1 cellular context compared by ENCODE assay signal in the genomic region with DNA sequence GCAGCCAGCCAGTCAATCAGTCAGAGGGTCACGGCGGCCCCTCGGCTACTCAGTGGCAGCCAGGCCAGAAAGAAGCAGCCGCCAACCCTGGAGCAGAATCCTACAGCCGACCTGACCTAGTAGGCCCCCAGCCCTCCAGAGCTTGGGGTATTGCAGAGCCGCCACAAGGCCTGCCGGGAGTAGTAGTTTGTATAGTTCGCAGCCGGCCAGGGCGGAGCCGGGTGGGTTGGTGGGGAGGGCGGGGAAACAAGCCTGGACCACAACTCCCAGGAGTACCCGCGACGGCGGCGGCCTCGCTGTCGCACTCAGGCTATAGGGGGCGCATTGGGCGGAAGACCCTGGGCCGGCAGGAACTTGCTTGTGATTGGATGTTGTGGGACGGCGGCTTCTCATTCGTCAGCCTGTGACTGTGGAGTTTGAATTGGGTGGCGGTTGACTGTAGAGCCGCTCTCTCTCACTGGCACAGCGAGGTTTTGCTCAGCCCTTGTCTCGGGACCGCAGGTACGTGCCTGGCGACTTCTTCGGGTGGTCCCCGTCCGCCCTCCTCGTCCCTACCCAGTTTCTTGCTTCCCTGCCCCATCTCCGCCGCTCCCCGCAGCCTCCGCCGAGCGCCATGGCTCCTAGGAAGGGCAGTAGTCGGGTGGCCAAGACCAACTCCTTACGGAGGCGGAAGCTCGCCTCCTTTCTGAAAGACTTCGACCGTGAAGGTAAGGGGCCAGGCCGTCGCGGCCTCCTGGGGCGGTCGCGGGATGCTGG.
TF ChIP-seq lines count a peak whose summit lies in the region.

CDCA8 (plus strand) TSS at position 439 of the 756 bp plus-strand sequence; CDS start at position 614, 175 bp downstream.

TF ChIP-seq in K562, 482 proteins besides CTCF, POLR2A, EP300 and RAD21 (continued from another document and continues in another):
- TF ChIP-seq, protein P1, sequence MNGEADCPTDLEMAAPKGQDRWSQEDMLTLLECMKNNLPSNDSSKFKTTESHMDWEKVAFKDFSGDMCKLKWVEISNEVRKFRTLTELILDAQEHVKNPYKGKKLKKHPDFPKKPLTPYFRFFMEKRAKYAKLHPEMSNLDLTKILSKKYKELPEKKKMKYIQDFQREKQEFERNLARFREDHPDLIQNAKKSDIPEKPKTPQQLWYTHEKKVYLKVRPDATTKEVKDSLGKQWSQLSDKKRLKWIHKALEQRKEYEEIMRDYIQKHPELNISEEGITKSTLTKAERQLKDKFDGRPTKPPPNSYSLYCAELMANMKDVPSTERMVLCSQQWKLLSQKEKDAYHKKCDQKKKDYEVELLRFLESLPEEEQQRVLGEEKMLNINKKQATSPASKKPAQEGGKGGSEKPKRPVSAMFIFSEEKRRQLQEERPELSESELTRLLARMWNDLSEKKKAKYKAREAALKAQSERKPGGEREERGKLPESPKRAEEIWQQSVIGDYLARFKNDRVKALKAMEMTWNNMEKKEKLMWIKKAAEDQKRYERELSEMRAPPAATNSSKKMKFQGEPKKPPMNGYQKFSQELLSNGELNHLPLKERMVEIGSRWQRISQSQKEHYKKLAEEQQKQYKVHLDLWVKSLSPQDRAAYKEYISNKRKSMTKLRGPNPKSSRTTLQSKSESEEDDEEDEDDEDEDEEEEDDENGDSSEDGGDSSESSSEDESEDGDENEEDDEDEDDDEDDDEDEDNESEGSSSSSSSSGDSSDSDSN (IDR thresholded peaks at IDR 0.05; ENCODE audit: borderline replicate concordance in 1 of 2, low read depth in 2 of 2, low read length in 2 of 2), result no peak
- peak; percentile 53; the same call in 1 of the 2 replicates for TF ChIP-seq MIER1 (IDR thresholded peaks at IDR 0.05; ENCODE audit: low read depth)
- TF ChIP-seq RFX7 (CRISPR knock-in tag; IDR thresholded peaks at IDR 0.05), result no peak
- peak; percentile 82; the same call in 1 of the 2 replicates for TF ChIP-seq ATF7 (IDR thresholded peaks at IDR 0.05)
- no peak for TF ChIP-seq EZH2 (IDR thresholded peaks at IDR 0.05; ENCODE audit: borderline replicate concordance, low read depth, low read length)
- no peak for TF ChIP-seq SNIP1 (IDR thresholded peaks at IDR 0.05; ENCODE audit: low read depth)
- TF ChIP-seq KAT8 (IDR thresholded peaks at IDR 0.05; ENCODE audit: low read depth), result no peak
- TF ChIP-seq GATA2 (CRISPR knock-in tag; IDR thresholded peaks at IDR 0.05), result no peak
- no peak for TF ChIP-seq PRPF4 (IDR thresholded peaks at IDR 0.05; ENCODE audit: insufficient read depth, low read depth, low read length, poor library complexity, severe bottlenecking)
- no peak for TF ChIP-seq CAMTA2 (CRISPR knock-in tag; conservative IDR thresholded peaks at IDR 0.05)
- TF ChIP-seq, protein P2, sequence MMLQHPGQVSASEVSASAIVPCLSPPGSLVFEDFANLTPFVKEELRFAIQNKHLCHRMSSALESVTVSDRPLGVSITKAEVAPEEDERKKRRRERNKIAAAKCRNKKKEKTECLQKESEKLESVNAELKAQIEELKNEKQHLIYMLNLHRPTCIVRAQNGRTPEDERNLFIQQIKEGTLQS (IDR thresholded peaks at IDR 0.05), result peak; percentile 37; the same call in 1 of the 2 replicates
- TF ChIP-seq, protein P2 (CRISPR knock-in tag; conservative IDR thresholded peaks at IDR 0.05), result 0 out of 2 replicates have a peak, but pooled peaks have one; percentile 44
- TF ChIP-seq ZNF431 (CRISPR knock-in tag; IDR thresholded peaks at IDR 0.05), result peak; percentile 70; the same call in 1 of the 2 replicates
- TF ChIP-seq ZNF589 (CRISPR knock-in tag; IDR thresholded peaks at IDR 0.05; ENCODE audit: low read depth), result no peak
- TF ChIP-seq NR2C1 (IDR thresholded peaks at IDR 0.05), result peak; percentile 75
- peak; percentile 83 for TF ChIP-seq NR2C1 (tag; IDR thresholded peaks at IDR 0.05)
- no peak for TF ChIP-seq ARHGAP35 (IDR thresholded peaks at IDR 0.05; ENCODE audit: partially characterized antibody)
- TF ChIP-seq ZNF282 (CRISPR knock-in tag; IDR thresholded peaks at IDR 0.05), result 0 out of 2 replicates have a peak, but pooled peaks have one; percentile 90
- TF ChIP-seq PRDM10 (IDR thresholded peaks at IDR 0.05; ENCODE audit: partially characterized antibody), result no peak
- no peak for TF ChIP-seq ZEB2 (IDR thresholded peaks at IDR 0.05)
- TF ChIP-seq FOXA1 (IDR thresholded peaks at IDR 0.05; ENCODE audit: borderline replicate concordance), result no peak
- TF ChIP-seq ASH1L (IDR thresholded peaks at IDR 0.05; ENCODE audit: borderline replicate concordance, low read depth, partially characterized antibody), result peak; percentile 84
- 0 out of 6 replicates have a peak, but pooled peaks of 1 of the 3 experiments have one; percentile 12 for TF ChIP-seq ZBTB11 (CRISPR knock-in tag; IDR thresholded peaks at IDR 0.05)
- TF ChIP-seq, protein P3, sequence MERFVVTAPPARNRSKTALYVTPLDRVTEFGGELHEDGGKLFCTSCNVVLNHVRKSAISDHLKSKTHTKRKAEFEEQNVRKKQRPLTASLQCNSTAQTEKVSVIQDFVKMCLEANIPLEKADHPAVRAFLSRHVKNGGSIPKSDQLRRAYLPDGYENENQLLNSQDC (CRISPR knock-in tag; IDR thresholded peaks at IDR 0.05), result no peak
- peak; percentile 99 for TF ChIP-seq ETS1 (conservative IDR thresholded peaks at IDR 0.05; ENCODE audit: control insufficient read depth, low read depth, low read length)
- TF ChIP-seq ESRRB (CRISPR knock-in tag; IDR thresholded peaks at IDR 0.05; ENCODE audit: borderline replicate concordance), result no peak
- no peak for TF ChIP-seq ZNF512 (tag; IDR thresholded peaks at IDR 0.05)
- TF ChIP-seq NELFE (IDR thresholded peaks at IDR 0.05; ENCODE audit: insufficient read depth, insufficient read length), result no peak
- TF ChIP-seq, protein P4, sequence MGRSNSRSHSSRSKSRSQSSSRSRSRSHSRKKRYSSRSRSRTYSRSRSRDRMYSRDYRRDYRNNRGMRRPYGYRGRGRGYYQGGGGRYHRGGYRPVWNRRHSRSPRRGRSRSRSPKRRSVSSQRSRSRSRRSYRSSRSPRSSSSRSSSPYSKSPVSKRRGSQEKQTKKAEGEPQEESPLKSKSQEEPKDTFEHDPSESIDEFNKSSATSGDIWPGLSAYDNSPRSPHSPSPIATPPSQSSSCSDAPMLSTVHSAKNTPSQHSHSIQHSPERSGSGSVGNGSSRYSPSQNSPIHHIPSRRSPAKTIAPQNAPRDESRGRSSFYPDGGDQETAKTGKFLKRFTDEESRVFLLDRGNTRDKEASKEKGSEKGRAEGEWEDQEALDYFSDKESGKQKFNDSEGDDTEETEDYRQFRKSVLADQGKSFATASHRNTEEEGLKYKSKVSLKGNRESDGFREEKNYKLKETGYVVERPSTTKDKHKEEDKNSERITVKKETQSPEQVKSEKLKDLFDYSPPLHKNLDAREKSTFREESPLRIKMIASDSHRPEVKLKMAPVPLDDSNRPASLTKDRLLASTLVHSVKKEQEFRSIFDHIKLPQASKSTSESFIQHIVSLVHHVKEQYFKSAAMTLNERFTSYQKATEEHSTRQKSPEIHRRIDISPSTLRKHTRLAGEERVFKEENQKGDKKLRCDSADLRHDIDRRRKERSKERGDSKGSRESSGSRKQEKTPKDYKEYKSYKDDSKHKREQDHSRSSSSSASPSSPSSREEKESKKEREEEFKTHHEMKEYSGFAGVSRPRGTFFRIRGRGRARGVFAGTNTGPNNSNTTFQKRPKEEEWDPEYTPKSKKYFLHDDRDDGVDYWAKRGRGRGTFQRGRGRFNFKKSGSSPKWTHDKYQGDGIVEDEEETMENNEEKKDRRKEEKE (IDR thresholded peaks at IDR 0.05; ENCODE audit: borderline replicate concordance in 1 of 2, control insufficient read depth in 1 of 2, low read depth in 2 of 2, low read length in 1 of 2), result no peak
- peak; percentile 99 for TF ChIP-seq E2F4 (CRISPR knock-in tag; IDR thresholded peaks at IDR 0.05; ENCODE audit: low read depth)
- TF ChIP-seq JUNB (CRISPR knock-in tag; conservative IDR thresholded peaks at IDR 0.05), result no peak
- no peak for TF ChIP-seq SMAD2 (IDR thresholded peaks at IDR 0.05; ENCODE audit: low read depth, low read length)
- no peak for TF ChIP-seq ZNF668 (CRISPR knock-in tag; IDR thresholded peaks at IDR 0.05)
- no peak for TF ChIP-seq ATF2 (CRISPR knock-in tag; IDR thresholded peaks at IDR 0.05)
- TF ChIP-seq CBFA2T3 (IDR thresholded peaks at IDR 0.05), result no peak
- TF ChIP-seq ZNF311 (CRISPR knock-in tag; IDR thresholded peaks at IDR 0.05), result no peak
